Comparison of ENCODE assay signal across 8 cellular contexts in genomic region chr3:48556796-48557626, GRCh38. TPM values are rescaled to one million over a fixed set of nuclear protein-coding genes. Genes with fewer than 3 reads are reported as not detected.
DNase-seq lines count a peak whose midpoint lies in the region; TF ChIP-seq lines count a peak whose summit lies in the region.

Gene PFKFB4 (minus strand): TSS chr3:48556803. CDS start chr3:48556777, 26 bp downstream.

- POLR2A ChIA-PET in activated CD8-positive, alpha-beta memory T cell treated with anti-CD3 and anti-CD28 coated beads for 36 hours (lab: Charles Lee) = interaction anchor here (0.7 to 2.3 kb wide), 5 partner anchors 84 to 316 kb away, joined by 3 to 9 read pairs (median 3); partner anchors contain the start of genes CCDC51, TMA7 and ZNF589

- CTCF ChIA-PET in activated CD8-positive, alpha-beta memory T cell treated with anti-CD3 and anti-CD28 coated beads for 36 hours (lab: Charles Lee) = interaction anchor here (0.7 to 3.5 kb wide), 12 partner anchors 8 to 327 kb away, joined by 3 to 20 read pairs (median 5); partner anchors contain the start of genes SLC26A6 and UQCRC1

- TF ChIP-seq CTCF in GM20000 (IDR thresholded peaks at IDR 0.05; ENCODE audit: extremely low read depth, missing control alignments) = no peak

- DNase-seq in COLO829 (ENCODE audit: low spot score) (peak; percentile 100), GM20000 (ENCODE audit: low spot score) (peak; percentile 97), HS-5 (ENCODE audit: low read depth) (peak; percentile 98), NK-92 (lab: John Stamatoyannopoulos, UW; ENCODE audit: unreplicated experiment) (peak; percentile 94), lung microvascular endothelial cell (ENCODE audit: low read depth in 2 of 2) (peak; percentile 98 to 99)
- peak; percentile 99 for DNase-seq in effector CD8-positive, alpha-beta T cell (lab: John Stamatoyannopoulos, UW)
- DNase-seq in stimulated activated CD4-positive, alpha-beta T cell treated with anti-CD3 and anti-CD28 coated beads, TNF-alpha, amount 100 ng/mL, for 4 hours (ENCODE audit: low read depth in 3 of 3) = peak; percentile 98 to 99 (median 99)

RNA-seq across cellular contexts. Expression of gene PFKFB4, which starts in this region (rescaled TPM):
- 10 to 100 TPM; 16.2 to 18.7 TPM for total RNA-seq in activated CD8-positive, alpha-beta memory T cell treated with anti-CD3 and anti-CD28 coated beads for 36 hours
- 0.60 and 1.5 TPM in 2 replicates for total RNA-seq in lung microvascular endothelial cell

Comparison
In these comparisons a context has a peak if more than half of its experiments do, and no peak if none do; other contexts are left out.
1. Peak in every context shown above with its lines: DNase-seq.